ENCODE assay signal across 16 cellular contexts in the genomic region with DNA sequence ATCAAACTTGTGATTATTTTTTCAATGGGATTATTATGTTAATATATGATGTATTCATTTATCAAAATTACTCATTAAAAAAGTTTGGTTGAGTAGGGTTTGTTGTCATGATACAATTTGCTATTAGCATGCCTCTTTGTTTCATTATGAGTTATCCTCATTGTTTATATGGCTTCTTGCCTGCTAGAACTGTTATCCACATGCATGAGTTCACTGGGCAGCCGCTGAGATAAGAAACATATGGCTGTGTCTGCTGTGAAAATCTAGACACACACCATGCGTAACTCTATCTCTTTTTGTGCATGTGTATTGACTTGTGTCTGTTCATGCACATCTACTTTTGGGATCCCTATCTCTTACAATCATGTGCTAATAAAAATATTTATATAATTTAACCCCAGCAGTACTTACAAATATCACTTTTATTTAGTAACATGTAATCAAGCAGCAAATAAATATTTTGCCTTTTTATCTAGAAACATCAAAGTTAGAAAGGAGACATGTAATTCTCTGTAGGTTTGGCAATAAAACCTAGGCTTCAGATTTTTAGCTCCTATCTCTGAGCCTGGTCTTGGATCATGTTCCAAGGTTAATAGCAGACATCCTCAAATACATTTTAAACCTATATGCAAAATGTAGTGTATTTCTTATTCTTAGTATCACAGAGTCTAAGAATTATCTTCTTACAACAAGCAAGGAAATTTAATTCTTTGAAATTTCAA. TPM values are rescaled to one million over a fixed set of nuclear protein-coding genes. Genes with fewer than 3 reads are reported as not detected.
DNase-seq lines count a peak whose midpoint lies in the region; ATAC-seq and TF ChIP-seq lines count a peak whose summit lies in the region.
"Had no signal": no experiment of that assay in that cellular context is flagged by ENCODE, and none has a peak within 500 bp of the region (broad histone marks: within the 10 kb centered on the region; RNA-seq: fewer than 3 reads in every experiment).

No MANE protein-coding gene starts in this region.

- H3K27ac Mint-ChIP-seq in glutamatergic neuron (ENCODE audit: unreplicated experiment) = peak overlapping the region; percentile 94
- H3K27ac Mint-ChIP-seq: activated naive CD8-positive, alpha-beta T cell; naive thymus-derived CD8-positive, alpha-beta T cell; T-helper 1 cell treated with Interleukin-12 subunit alpha and Interleukin-12 subunit beta and Interleukin-4 antibody, amounts not matched to agents 30 μg/mL and 1 μg/mL, for 36 hours had no signal

- no peak overlapping the region for H3K23ac ChIP-seq in IMR-90 (ENCODE audit: low read depth, low read length)

- TF ChIP-seq RAD21 in IMR-90 (IDR thresholded peaks at IDR 0.05; ENCODE audit: low read length) = no peak

- H2BK5ac ChIP-seq in IMR-90 (ENCODE audit: low read depth, low read length, poor library complexity, severe bottlenecking) = peak overlapping the region; percentile 57

- no peak for TF ChIP-seq POLR2A in IMR-90 (IDR thresholded peaks at IDR 0.05; ENCODE audit: low read depth, low read length)

- no peaks in the 10 kb centered on the region for H3K9me3 ChIP-seq in IMR-90 (ENCODE audit: control insufficient read depth, insufficient read depth, low read length)
- H3K9me3 ChIP-seq: psoas muscle had no signal

- no peak overlapping the region for H2BK20ac ChIP-seq in IMR-90 (ENCODE audit: low read depth, low read length)

- H4K91ac ChIP-seq in IMR-90 (ENCODE audit: insufficient read depth, low read depth, low read length) = no peak overlapping the region

- H2BK15ac ChIP-seq in IMR-90 (ENCODE audit: low read depth, low read length) = peak overlapping the region; percentile 37; the same call in 1 of the 3 replicates

- DNase-seq in DMS 273 (lab: John Stamatoyannopoulos, UW; ENCODE audit: unreplicated experiment) = peak; percentile 77
- DNase-seq in IMR-90 = peak; percentile 91
- peak; percentile 77 for DNase-seq in amniotic epithelial cell (ENCODE audit: low read depth)
- DNase-seq in glutamatergic neuron = no peak
- no peak for DNase-seq in RWPE1 (ENCODE audit: low spot score)
- DNase-seq in EL = no peak
- DNase-seq in middle frontal gyrus (ENCODE audit: extremely low spot score, low spot score) = no peak
- DNase-seq: activated CD4-positive, alpha-beta T cell treated with anti-CD3 and anti-CD28 coated beads for 1 hour; C1 segment of cervical spinal cord; hippocampal formation; MV-4-11; naive thymus-derived CD8-positive, alpha-beta T cell; psoas muscle had no signal

- no peak for TF ChIP-seq CTCF in IMR-90 (conservative IDR thresholded peaks at IDR 0.05; ENCODE audit: low read depth, low read length)
- TF ChIP-seq CTCF in glutamatergic neuron (IDR thresholded peaks at IDR 0.05; ENCODE audit: partially characterized antibody, unreplicated experiment) = no peak
- TF ChIP-seq CTCF in RWPE1 (conservative IDR thresholded peaks at IDR 0.05; ENCODE audit: low read depth) = no peak

- peak overlapping the region; percentile 9; the same call in 1 of the 2 replicates for H2BK120ac ChIP-seq in IMR-90 (ENCODE audit: low read depth, low read length)

- no peak overlapping the region; the same call in 1 of the 2 replicates for H3K4ac ChIP-seq in IMR-90 (ENCODE audit: low read depth, low read length)

- no peak overlapping the region for H2AK5ac ChIP-seq in IMR-90 (ENCODE audit: low read depth, low read length)

- no peak overlapping the region for H3K27ac ChIP-seq in IMR-90 (ENCODE audit: insufficient read depth, low read length)
- H3K27ac ChIP-seq in RWPE1 = no peak overlapping the region
- H3K27ac ChIP-seq: psoas muscle had no signal

- no peaks in the 10 kb centered on the region for H3K27me3 ChIP-seq in IMR-90 (ENCODE audit: control insufficient read depth, insufficient read depth, low read length)

- in situ Hi-C loops in IMR-90 (cut with MboI; ENCODE audit: low sequenced_read_pairs) = loop anchor here (25.0 kb wide), 1 partner anchor 1067 kb away; no protein-coding TSS in a partner anchor

- dilution Hi-C loops in IMR-90 (cut with HindIII; ENCODE audit: low sequenced_read_pairs, unreplicated experiment) = no loop called here

- peak overlapping the region; percentile 79; the same call in 1 of the 2 replicates for H3K4me2 ChIP-seq in IMR-90 (ENCODE audit: low read depth, low read length)

- no peaks in the 10 kb centered on the region for H3K36me3 Mint-ChIP-seq in glutamatergic neuron (ENCODE audit: unreplicated experiment)
- H3K36me3 Mint-ChIP-seq: activated naive CD8-positive, alpha-beta T cell; naive thymus-derived CD8-positive, alpha-beta T cell had no signal

- no CpG with 5 or more reads among the region's 2 CpGs for WGBS in IMR-90 (ENCODE audit: extremely low coverage in 2 of 2, insufficient read length in 1 of 2), 2 experiments

- peak overlapping the region; percentile 71; the same call in 1 of the 2 replicates for H3K18ac ChIP-seq in IMR-90 (ENCODE audit: low read depth, low read length)

- H3K9me1 ChIP-seq in IMR-90 (ENCODE audit: insufficient read depth, low read length) = no peaks in the 10 kb centered on the region

- H3K56ac ChIP-seq in IMR-90 (ENCODE audit: extremely low read depth, insufficient read depth, low read length) = peak overlapping the region; percentile 29; the same call in 1 of the 2 replicates

- peaks cover 5% of the 10 kb centered on the region for H3K27me3 Mint-ChIP-seq in glutamatergic neuron (ENCODE audit: unreplicated experiment)
- H3K27me3 Mint-ChIP-seq: activated naive CD8-positive, alpha-beta T cell; naive thymus-derived CD8-positive, alpha-beta T cell had no signal

- no peaks in the 10 kb centered on the region; the same call in 1 of the 2 replicates for H3K4me1 ChIP-seq in IMR-90 (ENCODE audit: control insufficient read depth, insufficient read depth, low read length)
- H3K4me1 ChIP-seq: psoas muscle had no signal

- H3K4me3 Mint-ChIP-seq in glutamatergic neuron (ENCODE audit: unreplicated experiment) = no peak overlapping the region
- H3K4me3 Mint-ChIP-seq: activated naive CD8-positive, alpha-beta T cell; naive thymus-derived CD8-positive, alpha-beta T cell; T-helper 1 cell treated with Interleukin-12 subunit alpha and Interleukin-12 subunit beta and Interleukin-4 antibody, amounts not matched to agents 30 μg/mL and 1 μg/mL, for 36 hours had no signal

- no peaks in the 10 kb centered on the region for H4K20me1 ChIP-seq in IMR-90 (ENCODE audit: insufficient read depth, low read length)

- H3K9me3 Mint-ChIP-seq in glutamatergic neuron (ENCODE audit: unreplicated experiment) = peaks cover 4% of the 10 kb centered on the region
- H3K9me3 Mint-ChIP-seq: T-helper 1 cell treated with Interleukin-12 subunit alpha and Interleukin-12 subunit beta and Interleukin-4 antibody, amounts not matched to agents 30 μg/mL and 1 μg/mL, for 36 hours had no signal

- no peak overlapping the region for H2AK9ac ChIP-seq in IMR-90 (replicated peaks; ENCODE audit: low read depth, low read length, poor library complexity)

- POLR2A ChIA-PET in IMR-90 (lab: Charles Lee; ENCODE audit: unreplicated experiment) (no interaction called here), RWPE1 (lab: Yijun Ruan, JAX; ENCODE audit: low non-redundant PET) (no interaction called here)

- H3K79me1 ChIP-seq in IMR-90 (ENCODE audit: low read depth in 1 of 2, low read length in 2 of 2) = no peaks in the 10 kb centered on the region

- H3K9ac ChIP-seq in IMR-90 (ENCODE audit: low read depth, low read length) = no peak overlapping the region

- H4K5ac ChIP-seq in IMR-90 (ENCODE audit: low read depth, low read length) = no peak overlapping the region

- no peak overlapping the region; the same call in 1 of the 2 replicates for H3K4me3 ChIP-seq in IMR-90 (ENCODE audit: insufficient read depth, low read depth, low read length)
- H3K4me3 ChIP-seq: psoas muscle had no signal

- ATAC-seq in IMR-90 (ENCODE audit: low read depth) (peak; percentile 92), GM21515 (IDR thresholded peaks at IDR 0.05; ENCODE audit: unreplicated experiment) (no peak)
- ATAC-seq: naive thymus-derived CD8-positive, alpha-beta T cell; psoas muscle had no signal

- no peak overlapping the region for H3K14ac ChIP-seq in IMR-90 (replicated peaks; ENCODE audit: low read depth, low read length)

- no peak overlapping the region for H4K8ac ChIP-seq in IMR-90 (ENCODE audit: low read depth in 2 of 2, low read length in 2 of 2)

- intact Hi-C loops in IMR-90 (cut with micrococcal nuclease) = loop anchor here (5.0 kb wide), 1 partner anchor 57 kb away; no protein-coding TSS in a partner anchor

- H2AFZ ChIP-seq in IMR-90 (replicated peaks; ENCODE audit: low read length, poor library complexity) = no peak overlapping the region

- no peaks in the 10 kb centered on the region for H3K36me3 ChIP-seq in IMR-90 (ENCODE audit: control insufficient read depth, insufficient read depth, low read length)

- peaks cover 20% of the 10 kb centered on the region for H3K4me1 Mint-ChIP-seq in glutamatergic neuron (ENCODE audit: low read depth, unreplicated experiment)

- CTCF ChIA-PET in IMR-90 (lab: Yijun Ruan, JAX) = no interaction called here
- CTCF ChIA-PET in RWPE1 (lab: Yijun Ruan, JAX) = no interaction called here

- BruUV-seq in IMR-90 (replicated peaks; lab: Mats Ljungman, UMichigan) = no TSS peak

TF ChIP-seq in IMR-90, 13 proteins besides CTCF, POLR2A, EP300 and RAD21:
- no peak for TF ChIP-seq RCOR1 (IDR thresholded peaks at IDR 0.05; ENCODE audit: insufficient replicate concordance, low read length)
- TF ChIP-seq SMC3 (IDR thresholded peaks at IDR 0.05; ENCODE audit: low read depth, low read length) = peak; percentile 15; the same call in 1 of the 2 replicates
- peak; percentile 47; the same call in 1 of the 2 replicates for TF ChIP-seq BHLHE40 (IDR thresholded peaks at IDR 0.05; ENCODE audit: low read depth, low read length)
- peak; percentile 72 for TF ChIP-seq MXI1 (IDR thresholded peaks at IDR 0.05; ENCODE audit: borderline replicate concordance, low read depth, low read length)
TF ChIP-seq in IMR-90: peak in this region for 3.

RNA-seq across cellular contexts. Expression of a gene that starts 11.2 kb away (rescaled TPM):
- total RNA-seq in IMR-90 (2012; rRNA removed) = 44.8 and 45.0 TPM in 2 replicates
- 8.8 and 10.5 TPM in 2 replicates for polyA plus RNA-seq in IMR-90 (2012; rRNA removed)
- 2.9 and 3.7 TPM in 2 replicates for polyA plus RNA-seq in IMR-90 (2012; cell fraction: cytosol; rRNA removed)
- polyA plus RNA-seq in IMR-90 (2012; cell fraction: nucleus; rRNA removed; ENCODE audit: low replicate concordance) = 8.4 and 31.2 TPM in 2 replicates
- 59.9 TPM for total RNA-seq in glutamatergic neuron (ENCODE audit: unreplicated experiment)

Comparison
In these comparisons a context has a peak if more than half of its experiments do, and no peak if none do; other contexts are left out.
1. DNase-seq: peak in DMS 273 (single experiment), IMR-90 (single experiment) and amniotic epithelial cell (single experiment); none in glutamatergic neuron (single experiment), RWPE1 (single experiment), EL (single experiment) and middle frontal gyrus (single experiment).